In genomic region chr6:6659600-6660327, GRCh38 we compare ENCODE assay signal across 9 cellular contexts.
DNase-seq lines count a peak whose midpoint lies in the region; ATAC-seq and TF ChIP-seq lines count a peak whose summit lies in the region.
"Had no signal": no experiment of that assay in that cellular context is flagged by ENCODE, and none has a peak within 500 bp of the region (broad histone marks: within the 10 kb centered on the region; RNA-seq: fewer than 3 reads in every experiment).

No MANE protein-coding gene starts in this region.

- H3K4me3 ChIP-seq in right atrium auricular region: no peak overlapping the region

- no peaks in the 10 kb centered on the region for H3K9me3 ChIP-seq in right atrium auricular region

- H3K4me1 ChIP-seq in right atrium auricular region: peaks cover 0 to 38% of the 10 kb centered on the region in 2 donors

- ATAC-seq in GM21619 (IDR thresholded peaks at IDR 0.05; ENCODE audit: unreplicated experiment) (peak; percentile 60), HG03039 (IDR thresholded peaks at IDR 0.05; ENCODE audit: unreplicated experiment) (no peak)

- no peaks in the 10 kb centered on the region for H3K27me3 ChIP-seq in right atrium auricular region

- DNase-seq in GF-D8 (lab: John Stamatoyannopoulos, UW) (peak; percentile 88), NCI-H69 (lab: John Stamatoyannopoulos, UW) (peak; percentile 34), right atrium auricular region (ENCODE audit: low spot score) (no peak), NCI-H1105 (lab: John Stamatoyannopoulos, UW) (no peak), OCI-M2 (lab: John Stamatoyannopoulos, UW; ENCODE audit: unreplicated experiment) (no peak), foreskin melanocyte (no peak)
- DNase-seq: activated CD8-positive, alpha-beta memory T cell treated with anti-CD3 and anti-CD28 coated beads, Interleukin-2, amount 50 U/mL, for 48 hours had no signal

- H3K36me3 ChIP-seq in right atrium auricular region: no peaks in the 10 kb centered on the region

- H3K27ac ChIP-seq in right atrium auricular region: peak overlapping the region; percentile 31 to 39

- TF ChIP-seq CTCF in right atrium auricular region (IDR thresholded peaks at IDR 0.05): no peak

Comparison
In these comparisons a context has a peak if more than half of its experiments do, and no peak if none do; other contexts are left out.
1. DNase-seq: peak in GF-D8 (single experiment) and NCI-H69 (single experiment); none in right atrium auricular region (single experiment), NCI-H1105 (single experiment), OCI-M2 (single experiment) and foreskin melanocyte (single experiment).